10 cellular contexts compared by ENCODE assay signal in genomic region chr9:113522858-113523257, GRCh38. TPM values are rescaled to one million over a fixed set of nuclear protein-coding genes. Genes with fewer than 3 reads are reported as not detected.
DNase-seq lines count a peak whose midpoint lies in the region; ATAC-seq and TF ChIP-seq lines count a peak whose summit lies in the region.
"Had no signal": no experiment of that assay in that cellular context is flagged by ENCODE, and none has a peak within 500 bp of the region (broad histone marks: within the 10 kb centered on the region; RNA-seq: fewer than 3 reads in every experiment).

No MANE protein-coding gene starts in this region.

- H3K27me3 ChIP-seq in sigmoid colon = no peaks in the 10 kb centered on the region

- TF ChIP-seq POLR2A in sigmoid colon (IDR thresholded peaks at IDR 0.05) = no peak

- H3K9me3 ChIP-seq in sigmoid colon = no peaks in the 10 kb centered on the region

- TF ChIP-seq EP300 in sigmoid colon (IDR thresholded peaks at IDR 0.05) = no peak

- peak overlapping the region; percentile 86 for H3K27ac Mint-ChIP-seq in central memory CD8-positive, alpha-beta T cell (ENCODE audit: low read depth)
- H3K27ac Mint-ChIP-seq in nephron progenitor cell = no peak overlapping the region

- 85 to 87% methylated on average over 8 of the region's 8 CpGs for WGBS in sigmoid colon, 2 donors

- H3K9me3 Mint-ChIP-seq in central memory CD8-positive, alpha-beta T cell = no peaks in the 10 kb centered on the region
- H3K9me3 Mint-ChIP-seq in nephron progenitor cell = no peaks in the 10 kb centered on the region
- H3K9me3 Mint-ChIP-seq: activated naive CD4-positive, alpha-beta T cell treated with anti-CD3 and anti-CD28 coated beads, Interleukin-2, amount 50 U/mL, for 72 hours had no signal

- H3K4me3 ChIP-seq in GM12875 (ENCODE audit: low read depth, low read length) (peak overlapping the region; percentile 3), sigmoid colon (no peak overlapping the region)

- peaks cover 0 to 80% (median 71%) of the 10 kb centered on the region in 4 donors for H3K4me1 ChIP-seq in sigmoid colon

- no peaks in the 10 kb centered on the region for H3K27me3 Mint-ChIP-seq in central memory CD8-positive, alpha-beta T cell
- peaks cover 5% of the 10 kb centered on the region for H3K27me3 Mint-ChIP-seq in nephron progenitor cell (ENCODE audit: low read depth, poor library complexity)

- TF ChIP-seq CTCF in GM12875 (IDR thresholded peaks at IDR 0.05; ENCODE audit: borderline replicate concordance, insufficient read depth, low read depth, low read length) = no peak
- TF ChIP-seq CTCF in sigmoid colon (IDR thresholded peaks at IDR 0.05) = no peak
- no peak for TF ChIP-seq CTCF in nephron progenitor cell (IDR thresholded peaks at IDR 0.05)

- intact Hi-C loops in sigmoid colon (cut with DNase I) = loop anchor here (5.0 kb wide), 3 partner anchors 36 to 124 kb away; partner anchors contain the start of gene RGS3

- peaks cover 23% of the 10 kb centered on the region for H3K36me3 Mint-ChIP-seq in central memory CD8-positive, alpha-beta T cell (ENCODE audit: insufficient read depth)
- no peaks in the 10 kb centered on the region for H3K36me3 Mint-ChIP-seq in nephron progenitor cell (ENCODE audit: low read depth)

- H3K27ac ChIP-seq in sigmoid colon = peak overlapping the region; percentile 61 to 83 (median 78)

- ATAC-seq in HG03066 (IDR thresholded peaks at IDR 0.05; ENCODE audit: low read depth, unreplicated experiment) (peak; percentile 0), left lobe of liver (no peak), GM19023 (IDR thresholded peaks at IDR 0.05; ENCODE audit: unreplicated experiment) (no peak)
- ATAC-seq in central memory CD8-positive, alpha-beta T cell (replicated peaks; ENCODE audit: extremely low read depth, poor library complexity, severe bottlenecking) = no peak

- peaks cover 96% of the 10 kb centered on the region for H3K4me1 Mint-ChIP-seq in central memory CD8-positive, alpha-beta T cell
- H3K4me1 Mint-ChIP-seq in nephron progenitor cell = peaks cover 68% of the 10 kb centered on the region

- no peak for DNase-seq in central memory CD8-positive, alpha-beta T cell (ENCODE audit: low spot score in 2 of 2)
- DNase-seq in sigmoid colon (no peak), nephron progenitor cell (no peak), kidney glomerular epithelial cell (lab: John Stamatoyannopoulos, UW) (no peak), left lobe of liver (ENCODE audit: low spot score) (no peak)
- DNase-seq: NCI-H2029 treated with DMSO at 0.1 percent for 48 hours had no signal

- peak overlapping the region; percentile 79 for H3K4me3 Mint-ChIP-seq in central memory CD8-positive, alpha-beta T cell
- no peak overlapping the region for H3K4me3 Mint-ChIP-seq in nephron progenitor cell

- H3K36me3 ChIP-seq in sigmoid colon = peaks cover 0 to 7% (median 0%) of the 10 kb centered on the region in 4 donors

RNA-seq across cellular contexts. Expression of gene RGS3, which starts 59.3 kb away (rescaled TPM):
- 10 to 100 TPM; 26.9 to 50.7 (median 42.0) TPM for total RNA-seq in sigmoid colon
- 10 to 100 TPM; 32.4 to 43.6 (median 32.6) TPM for polyA plus RNA-seq in sigmoid colon
- total RNA-seq in left lobe of liver = 19.5 TPM
